ENCODE assay signal across 10 cellular contexts in the genomic region with DNA sequence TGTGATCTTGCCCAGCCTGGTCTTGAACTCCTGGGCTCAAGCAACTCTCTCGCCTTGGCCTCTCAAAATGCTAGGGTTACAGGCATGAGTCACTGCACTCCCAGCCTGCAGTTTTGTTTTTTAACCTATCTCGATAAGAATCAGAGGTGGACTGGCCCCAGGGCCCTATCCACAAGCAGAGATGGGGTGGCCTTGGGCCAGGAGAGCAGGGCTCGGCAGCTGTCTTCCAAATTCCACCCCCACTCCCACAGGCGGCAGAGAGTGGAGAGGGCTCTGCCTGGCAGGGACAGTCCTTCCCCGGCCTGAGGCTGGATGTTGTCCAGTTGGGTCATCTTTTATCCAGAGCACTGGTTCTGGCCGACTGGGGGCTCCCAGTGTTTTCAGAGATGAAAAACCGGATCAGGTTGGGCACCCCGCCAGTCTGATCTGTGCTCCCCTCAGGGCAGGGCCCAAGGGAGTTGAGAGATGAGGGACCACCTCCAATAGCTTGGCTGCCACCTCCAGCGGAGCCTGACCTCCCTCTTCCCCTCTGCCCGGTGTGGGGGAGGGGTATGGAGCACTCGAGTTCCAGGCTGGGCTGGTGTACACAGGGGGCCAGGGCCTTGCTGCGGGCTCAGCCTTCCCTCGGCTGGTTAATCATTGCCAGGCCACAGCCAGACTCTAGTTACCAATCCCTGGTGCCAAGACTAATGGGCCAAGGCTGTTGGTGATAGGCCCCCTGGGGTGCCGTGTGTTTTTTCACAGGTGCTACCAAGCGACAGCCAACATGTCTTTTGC. TPM values are rescaled to one million over a fixed set of nuclear protein-coding genes. Genes with fewer than 3 reads are reported as not detected.
DNase-seq lines count a peak whose midpoint lies in the region; ATAC-seq and TF ChIP-seq lines count a peak whose summit lies in the region.
"Had no signal": no experiment of that assay in that cellular context is flagged by ENCODE, and none has a peak within 500 bp of the region (broad histone marks: within the 10 kb centered on the region; RNA-seq: fewer than 3 reads in every experiment).

No MANE protein-coding gene starts in this region.

- no peaks in the 10 kb centered on the region for H3K36me3 ChIP-seq in right lobe of liver

- intact Hi-C loops in right lobe of liver (cut with DNase I) = no loop called here

- H3K27ac ChIP-seq in right lobe of liver = peak overlapping the region in 2 of 3 donors; percentile 82 to 90

- 21% methylated on average over 5 of the region's 15 CpGs for WGBS in right lobe of liver (ENCODE audit: insufficient coverage, low coverage, low lambda C conversion rate, missing lambda C conversion rate)

- DNase-seq in A172 (ENCODE audit: low spot score) (peak; percentile 73), LHCN-M2 (ENCODE audit: low read depth) (peak; percentile 45), T47D (ENCODE audit: low read depth in 1 of 2, low spot score in 1 of 2) (peak; percentile 81), right lobe of liver (peak; percentile 91 to 99 (median 97)), NCI-H1694 (lab: John Stamatoyannopoulos, UW) (no peak)
- DNase-seq: CD8-positive, alpha-beta T cell; naive B cell had no signal

- no peak for TF ChIP-seq POLR2A in right lobe of liver (IDR thresholded peaks at IDR 0.05)

- peaks cover 0 to 60% (median 29%) of the 10 kb centered on the region in 4 donors for H3K4me1 ChIP-seq in right lobe of liver

- no peaks in the 10 kb centered on the region for H3K9me3 ChIP-seq in right lobe of liver

- ATAC-seq in right lobe of liver (peak; percentile 75 to 87 (median 78)), HG02938 (IDR thresholded peaks at IDR 0.05; ENCODE audit: unreplicated experiment) (no peak), GM21723 (IDR thresholded peaks at IDR 0.05; ENCODE audit: unreplicated experiment) (no peak), HG03025 (IDR thresholded peaks at IDR 0.05; ENCODE audit: low FRiP score, unreplicated experiment) (no peak)
- ATAC-seq: CD8-positive, alpha-beta T cell had no signal

- H3K4me3 ChIP-seq in right lobe of liver = peak overlapping the region in 2 of 3 donors; percentile 32 to 38

- no peaks in the 10 kb centered on the region for H3K27me3 ChIP-seq in right lobe of liver

- in situ Hi-C loops in T47D (cut with HindIII; ENCODE audit: low pct_unique_long_range_greater_than_20kb, low sequenced_read_pairs) = no loop called here

- TF ChIP-seq CTCF in right lobe of liver (IDR thresholded peaks at IDR 0.05) = no peak

RNA-seq across cellular contexts. Expression of a gene that starts 30.3 kb away (rescaled TPM):
- total RNA-seq in A172 (2014; rRNA removed; shearing (Covaris generic)) = 7.1 and 9.6 TPM in 2 replicates
- under 0.01 and 0.06 TPM in 2 replicates for total RNA-seq in LHCN-M2 (2014; rRNA removed)
- polyA plus RNA-seq in LHCN-M2 (2012) = 0.33 TPM
- total RNA-seq in right lobe of liver = 100 to 1,000 TPM in 1 of 6 experiments, 10 to 100 TPM in 5; 26.4 to 104 (median 52.9) TPM

RNA-seq across cellular contexts. Expression of a gene that starts 31.8 kb away (rescaled TPM):
- total RNA-seq in A172 (2014; rRNA removed; shearing (Covaris generic)) = 1.6 and 4.0 TPM in 2 replicates
- total RNA-seq in LHCN-M2 (2014; rRNA removed) = 0.06 and 1.0 TPM in 2 replicates
- 0.12 TPM for polyA plus RNA-seq in LHCN-M2 (2012)
- total RNA-seq in right lobe of liver = 10 to 100 TPM; 32.8 to 71.4 (median 44.6) TPM

RNA-seq across cellular contexts. Expression of a gene that starts 40.9 kb away (rescaled TPM):
- 43.9 and 48.6 TPM in 2 replicates for total RNA-seq in A172 (2014; rRNA removed; shearing (Covaris generic))
- total RNA-seq in LHCN-M2 (2014; rRNA removed) (22.8 and 33.7 TPM in 2 replicates), right lobe of liver (10 to 100 TPM in 4 of 6 experiments, 1 to 10 TPM in 2; 8.5 to 13.6 (median 10.2) TPM)
- polyA plus RNA-seq in LHCN-M2 (2012) = 12.2 TPM

RNA-seq across cellular contexts. Expression of a gene that starts 41.9 kb away (rescaled TPM):
- 8.4 and 10.8 TPM in 2 replicates for total RNA-seq in A172 (2014; rRNA removed; shearing (Covaris generic))
- total RNA-seq in LHCN-M2 (2014; rRNA removed) = 7.7 and 9.2 TPM in 2 replicates
- 7.2 TPM for polyA plus RNA-seq in LHCN-M2 (2012)
- total RNA-seq in right lobe of liver = 10 to 100 TPM in 4 of 6 experiments, 1 to 10 TPM in 2; 9.0 to 26.0 (median 12.0) TPM

Comparison
In these comparisons a context has a peak if more than half of its experiments do, and no peak if none do; other contexts are left out.
1. ATAC-seq: peak in right lobe of liver (4 of 4); none in HG02938 (single experiment), GM21723 (single experiment) and HG03025 (single experiment).